ENCODE assay signal across 14 cellular contexts in the genomic region with DNA sequence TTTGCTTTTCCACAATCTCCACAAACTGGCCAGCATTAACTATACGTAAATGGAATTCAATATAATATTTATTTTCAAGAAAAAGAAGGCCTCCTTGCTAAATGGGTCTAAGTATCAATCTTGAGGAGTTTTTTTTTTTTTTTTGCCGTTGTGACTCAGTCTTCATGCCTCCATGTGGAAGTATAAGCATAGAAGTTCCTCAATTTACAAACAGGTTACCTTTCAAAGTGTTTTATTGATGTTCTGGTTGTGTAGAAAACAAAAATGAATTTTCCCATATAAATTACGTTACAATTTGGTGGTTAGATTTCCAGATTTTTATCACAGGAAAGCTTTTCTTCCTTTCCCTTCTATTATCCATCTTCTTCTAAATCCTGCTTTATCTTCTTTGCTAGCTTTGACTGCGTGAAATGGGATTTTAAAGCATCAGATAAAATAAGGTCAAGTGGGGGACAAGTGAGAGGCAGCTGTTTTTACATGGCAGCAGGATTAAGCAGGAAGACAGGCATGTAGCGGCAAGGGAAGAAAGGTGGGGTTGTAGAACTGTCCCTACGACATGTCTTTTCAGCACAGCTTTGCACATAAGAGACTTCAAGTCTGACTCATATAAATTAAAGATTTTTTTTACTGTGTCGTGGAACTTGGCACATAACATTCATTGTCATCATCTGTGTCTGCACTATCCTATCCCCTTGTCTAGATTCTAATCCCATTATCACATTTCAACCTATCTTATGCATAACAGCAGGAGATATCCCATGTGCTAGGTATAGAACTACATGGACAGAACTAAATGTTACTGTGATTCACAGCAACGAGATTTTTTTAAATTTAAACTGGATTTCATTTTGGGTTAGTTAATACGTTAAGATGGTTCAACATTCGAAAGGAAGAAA.
DNase-seq lines count a peak whose midpoint lies in the region; ATAC-seq and TF ChIP-seq lines count a peak whose summit lies in the region.
"Had no signal": no experiment of that assay in that cellular context is flagged by ENCODE, and none has a peak within 500 bp of the region (broad histone marks: within the 10 kb centered on the region; RNA-seq: fewer than 3 reads in every experiment).

No MANE protein-coding gene starts in this region.

- no peaks in the 10 kb centered on the region for H3K9me3 Mint-ChIP-seq in activated naive CD4-positive, alpha-beta T cell treated with anti-CD3 and anti-CD28 coated beads for 36 hours
- H3K9me3 Mint-ChIP-seq in stimulated activated memory B cell treated with anti-CD40 and anti-IgM and Interleukin-4, amounts not matched to agents 10 μg/mL and 1 μg/mL and 100 μg/mL, for 72 hours, result no peaks in the 10 kb centered on the region
- H3K9me3 Mint-ChIP-seq in H9, result no peaks in the 10 kb centered on the region

- CTCF ChIA-PET in activated naive CD4-positive, alpha-beta T cell treated with anti-CD3 and anti-CD28 coated beads for 36 hours (lab: Charles Lee), result interaction anchor here (1.4 to 1.8 kb wide), 3 partner anchors 10 to 164 kb away, joined by 3 to 5 read pairs (median 4); no protein-coding TSS in a partner anchor

- no peak for ATAC-seq in stimulated activated memory B cell treated with anti-CD40 and anti-IgM and Interleukin-4, amounts not matched to agents 10 μg/mL and 1 μg/mL and 100 μg/mL, for 72 hours

- H3K27ac ChIP-seq in SJSA1, result peak overlapping the region; percentile 67
- H3K27ac ChIP-seq in H9 (ENCODE audit: insufficient read length, low read depth, low read length), result no peak overlapping the region
- H3K27ac ChIP-seq: left ventricle myocardium inferior, ovary had no signal

- H3K9ac ChIP-seq in H9 (ENCODE audit: extremely low read depth, insufficient read length, low read length), result no peak overlapping the region

- H2BK5ac ChIP-seq in H9 (ENCODE audit: insufficient read length, low read length), result no peak overlapping the region

- H3K79me2 ChIP-seq in H9 (ENCODE audit: insufficient read depth, low read length), result no peaks in the 10 kb centered on the region

- intact Hi-C loops in activated naive CD4-positive, alpha-beta T cell treated with anti-CD3 and anti-CD28 coated beads for 36 hours (cut with micrococcal nuclease), result no loop called here

- TF ChIP-seq CTCF in choroid plexus epithelial cell (conservative IDR thresholded peaks at IDR 0.05; ENCODE audit: low read depth, low read length) (no peak), H9 (conservative IDR thresholded peaks at IDR 0.05) (no peak)

- no peak overlapping the region for H3K56ac ChIP-seq in H9 (ENCODE audit: insufficient read length, low read depth, low read length)

- no peak for DNase-seq in activated naive CD4-positive, alpha-beta T cell treated with anti-CD3 and anti-CD28 coated beads for 36 hours
- no peak for DNase-seq in activated naive CD4-positive, alpha-beta T cell (lab: John Stamatoyannopoulos, UW)
- DNase-seq in SJSA1 (ENCODE audit: low read depth in 1 of 2, low spot score in 2 of 2) (peak in 1 of 2 experiments; percentile 20), choroid plexus epithelial cell (ENCODE audit: low read depth) (peak; percentile 25), H9 (no peak), SHP77 treated with DMSO at 0.1 percent for 48 hours (lab: John Stamatoyannopoulos, UW) (no peak)
- no peak for DNase-seq in activated CD4-positive, alpha-beta T cell treated with anti-CD3 and anti-CD28 coated beads for 48 hours
- DNase-seq: caudate nucleus; left ventricle myocardium inferior; NCI-H345; ovary; stimulated activated CD4-positive, alpha-beta T cell treated with anti-CD3 and anti-CD28 coated beads, Interleukin-2, amount 100 ng/mL, for 48 hours had no signal

- no peaks in the 10 kb centered on the region for H3K27me3 Mint-ChIP-seq in activated naive CD4-positive, alpha-beta T cell treated with anti-CD3 and anti-CD28 coated beads for 36 hours (ENCODE audit: low read depth)
- no peaks in the 10 kb centered on the region for H3K27me3 Mint-ChIP-seq in stimulated activated memory B cell treated with anti-CD40 and anti-IgM and Interleukin-4, amounts not matched to agents 10 μg/mL and 1 μg/mL and 100 μg/mL, for 72 hours
- H3K27me3 Mint-ChIP-seq in H9 (ENCODE audit: low read depth), result no peaks in the 10 kb centered on the region

- no peaks in the 10 kb centered on the region for H3K23me2 ChIP-seq in H9 (ENCODE audit: insufficient read length, low read depth, low read length, poor library complexity, severe bottlenecking)

- no peaks in the 10 kb centered on the region for H4K20me1 ChIP-seq in H9 (ENCODE audit: control insufficient read depth, insufficient read depth, insufficient read length)

- H3K9me3 ChIP-seq in SJSA1 (replicated peaks) (no peaks in the 10 kb centered on the region), H9 (ENCODE audit: control insufficient read depth, low read depth, low read length) (no peaks in the 10 kb centered on the region)
- H3K9me3 ChIP-seq: left ventricle myocardium inferior, ovary had no signal

- no peaks in the 10 kb centered on the region for H3K36me3 Mint-ChIP-seq in activated naive CD4-positive, alpha-beta T cell treated with anti-CD3 and anti-CD28 coated beads for 36 hours (ENCODE audit: low read depth)
- H3K36me3 Mint-ChIP-seq in stimulated activated memory B cell treated with anti-CD40 and anti-IgM and Interleukin-4, amounts not matched to agents 10 μg/mL and 1 μg/mL and 100 μg/mL, for 72 hours, result no peaks in the 10 kb centered on the region
- H3K36me3 Mint-ChIP-seq in H9 (ENCODE audit: insufficient read depth in 1 of 3, low read depth in 3 of 3), result no peaks in the 10 kb centered on the region

- H3K27ac Mint-ChIP-seq in activated naive CD4-positive, alpha-beta T cell treated with anti-CD3 and anti-CD28 coated beads for 36 hours, result peak overlapping the region; percentile 62
- H3K27ac Mint-ChIP-seq in stimulated activated memory B cell treated with anti-CD40 and anti-IgM and Interleukin-4, amounts not matched to agents 10 μg/mL and 1 μg/mL and 100 μg/mL, for 72 hours, result peak overlapping the region; percentile 44
- no peak overlapping the region for H3K27ac Mint-ChIP-seq in H9

- no peak overlapping the region for H2BK20ac ChIP-seq in H9 (ENCODE audit: low read depth, low read length, poor library complexity, severe bottlenecking)

- no peak overlapping the region for H3K4me2 ChIP-seq in H9 (ENCODE audit: insufficient read depth, insufficient read length, low read length)

- no peaks in the 10 kb centered on the region for H3K36me3 ChIP-seq in SJSA1
- H3K36me3 ChIP-seq: left ventricle myocardium inferior, ovary had no signal

- no peak overlapping the region for H3K18ac ChIP-seq in H9 (ENCODE audit: insufficient read length, low read depth, low read length)

- no peak overlapping the region for H2BK120ac ChIP-seq in H9 (ENCODE audit: low read depth, low read length, poor library complexity, severe bottlenecking)

- no peak overlapping the region for H3K14ac ChIP-seq in H9 (ENCODE audit: insufficient read depth, low read length)

- H4K5ac ChIP-seq in H9 (ENCODE audit: insufficient read length, low read depth, low read length), result no peak overlapping the region

- H4K91ac ChIP-seq in H9 (ENCODE audit: insufficient read length, low read depth, low read length), result no peak overlapping the region

- H3K4me1 ChIP-seq in SJSA1 (replicated peaks) (peaks cover 29% of the 10 kb centered on the region), H9 (ENCODE audit: insufficient read depth, low read length) (no peaks in the 10 kb centered on the region)
- H3K4me1 ChIP-seq: left ventricle myocardium inferior had no signal

- no peak overlapping the region for H2AK5ac ChIP-seq in H9 (ENCODE audit: insufficient read length, low read length)

- no peak overlapping the region for H2BK12ac ChIP-seq in H9 (ENCODE audit: insufficient read length, low read depth, low read length)

- no peak overlapping the region for H2AFZ ChIP-seq in H9 (ENCODE audit: low read length)

- WGBS in H9 (ENCODE audit: extremely low coverage, insufficient read length, low lambda C conversion rate), result no CpG with 5 or more reads among the region's 10 CpGs

- H3T11ph ChIP-seq in H9 (ENCODE audit: low read length), result no peak overlapping the region

- H3K4me3 Mint-ChIP-seq in activated naive CD4-positive, alpha-beta T cell treated with anti-CD3 and anti-CD28 coated beads for 36 hours, result no peak overlapping the region
- no peak overlapping the region for H3K4me3 Mint-ChIP-seq in stimulated activated memory B cell treated with anti-CD40 and anti-IgM and Interleukin-4, amounts not matched to agents 10 μg/mL and 1 μg/mL and 100 μg/mL, for 72 hours
- no peak overlapping the region for H3K4me3 Mint-ChIP-seq in H9
- H3K4me3 Mint-ChIP-seq: B cell had no signal

- H3K4me3 ChIP-seq in SJSA1 (no peak overlapping the region), choroid plexus epithelial cell (ENCODE audit: low read depth, low read length) (no peak overlapping the region)
- H3K4me3 ChIP-seq: left ventricle myocardium inferior, ovary had no signal

- H3K4me1 Mint-ChIP-seq in activated naive CD4-positive, alpha-beta T cell treated with anti-CD3 and anti-CD28 coated beads for 36 hours (ENCODE audit: low read depth), result peaks cover 17% of the 10 kb centered on the region
- H3K4me1 Mint-ChIP-seq in stimulated activated memory B cell treated with anti-CD40 and anti-IgM and Interleukin-4, amounts not matched to agents 10 μg/mL and 1 μg/mL and 100 μg/mL, for 72 hours, result peaks cover 18% of the 10 kb centered on the region
- H3K4me1 Mint-ChIP-seq in H9, result peaks cover 0 to 5% of the 10 kb centered on the region in 2 experiments; a peak in 1 of 4 replicates

- H3K23ac ChIP-seq in H9 (ENCODE audit: insufficient read length, low read depth, low read length), result no peak overlapping the region

- H3K4ac ChIP-seq in H9 (ENCODE audit: low read depth, low read length), result no peak overlapping the region

- no peak overlapping the region for H4K8ac ChIP-seq in H9 (replicated peaks; ENCODE audit: insufficient read length, low read depth, low read length)

- H3K27me3 ChIP-seq in SJSA1 (replicated peaks) (no peaks in the 10 kb centered on the region), H9 (ENCODE audit: insufficient read depth, low read length) (no peaks in the 10 kb centered on the region)
- H3K27me3 ChIP-seq: ovary had no signal

- H2BK15ac ChIP-seq in H9 (ENCODE audit: low read depth, low read length), result no peak overlapping the region

- no peaks in the 10 kb centered on the region for H3K79me1 ChIP-seq in H9 (ENCODE audit: insufficient read depth, low read depth, low read length, poor library complexity, severe bottlenecking)

Comparison
In these comparisons a context has a peak if more than half of its experiments do, and no peak if none do; other contexts are left out.
1. H3K27ac Mint-ChIP-seq: peak in activated naive CD4-positive, alpha-beta T cell treated with anti-CD3 and anti-CD28 coated beads for 36 hours (single experiment) and stimulated activated memory B cell treated with anti-CD40 and anti-IgM and Interleukin-4, amounts not matched to agents 10 μg/mL and 1 μg/mL and 100 μg/mL, for 72 hours (single experiment); none in H9 (0 of 3).